8 cellular contexts compared by ENCODE assay signal in the genomic region with DNA sequence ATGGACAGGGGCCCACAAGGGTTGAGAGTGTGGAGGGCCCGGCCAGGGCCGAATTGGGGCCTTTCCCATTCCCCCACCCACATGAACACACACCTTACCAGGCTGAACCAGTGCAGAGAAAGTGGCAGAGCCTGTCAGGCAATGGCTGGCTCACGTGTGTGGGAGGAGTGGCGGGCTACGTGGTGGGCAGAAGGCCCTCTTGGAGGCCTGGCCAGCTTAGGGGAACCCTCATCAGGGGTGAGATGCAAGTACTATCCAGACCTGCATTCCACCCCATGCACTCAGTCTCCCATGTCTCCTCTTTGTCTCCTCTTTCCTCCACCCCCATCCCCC. TPM values are rescaled to one million over a fixed set of nuclear protein-coding genes. Genes with fewer than 3 reads are reported as not detected.
A peak's percentile ranks its signal among the peaks of the same experiment; 100 is the strongest.
DNase-seq lines count a peak whose midpoint lies in the region; ATAC-seq and TF ChIP-seq lines count a peak whose summit lies in the region.

No MANE protein-coding gene starts in this region.

- peak overlapping the region; percentile 74 for H3K4me3 Mint-ChIP-seq in activated CD8-positive, alpha-beta memory T cell treated with anti-CD3 and anti-CD28 coated beads, Interleukin-2, amount 10 ng/mL, durations not matched to agents 7 days and 5 days
- H3K4me3 Mint-ChIP-seq in nephron = peak overlapping the region; percentile 95 to 99 (median 96)

- H3K36me3 ChIP-seq in SK-N-MC (ENCODE audit: insufficient read depth, low read length) = no peaks in the 10 kb centered on the region
- H3K36me3 ChIP-seq in esophagus (ENCODE audit: control insufficient read depth in 2 of 2, insufficient read depth in 2 of 2, low read length in 1 of 2) = no peaks in the 10 kb centered on the region

- no peaks in the 10 kb centered on the region for H3K9me3 Mint-ChIP-seq in activated CD8-positive, alpha-beta memory T cell treated with anti-CD3 and anti-CD28 coated beads, Interleukin-2, amount 10 ng/mL, durations not matched to agents 7 days and 5 days (ENCODE audit: low read depth)
- peaks cover 10% of the 10 kb centered on the region for H3K9me3 Mint-ChIP-seq in nephron

- WGBS in esophagus, 2 donors = 7 to 28% methylated on average over 5 of the region's 5 CpGs

- DNase-seq in activated CD8-positive, alpha-beta memory T cell treated with anti-CD3 and anti-CD28 coated beads, Interleukin-2, amount 10 ng/mL, durations not matched to agents 7 days and 5 days = no peak
- no peak for DNase-seq in activated CD8-positive, alpha-beta memory T cell treated with anti-CD3 and anti-CD28 coated beads, Interleukin-2, amount 50 U/mL, for 48 hours
- no peak for DNase-seq in SK-N-MC (ENCODE audit: low read depth, low spot score)
- DNase-seq in NCI-H2196 (lab: John Stamatoyannopoulos, UW; ENCODE audit: unreplicated experiment) = no peak

- no peak overlapping the region for H3K9ac ChIP-seq in SK-N-MC (ENCODE audit: insufficient read length)

- CTCF ChIA-PET in activated CD8-positive, alpha-beta memory T cell treated with anti-CD3 and anti-CD28 coated beads, Interleukin-2, amount 10 ng/mL, durations not matched to agents 7 days and 5 days (lab: Charles Lee) = no interaction called here

- H3K4me1 Mint-ChIP-seq in activated CD8-positive, alpha-beta memory T cell treated with anti-CD3 and anti-CD28 coated beads, Interleukin-2, amount 10 ng/mL, durations not matched to agents 7 days and 5 days = peaks cover 6% of the 10 kb centered on the region
- peaks cover 7% of the 10 kb centered on the region for H3K4me1 Mint-ChIP-seq in nephron

- H3K27me3 Mint-ChIP-seq in activated CD8-positive, alpha-beta memory T cell treated with anti-CD3 and anti-CD28 coated beads, Interleukin-2, amount 10 ng/mL, durations not matched to agents 7 days and 5 days = peaks cover 12% of the 10 kb centered on the region
- H3K27me3 Mint-ChIP-seq in nephron (ENCODE audit: low read depth) = no peaks in the 10 kb centered on the region

- no peak overlapping the region for H3K27ac Mint-ChIP-seq in activated CD8-positive, alpha-beta memory T cell treated with anti-CD3 and anti-CD28 coated beads, Interleukin-2, amount 10 ng/mL, durations not matched to agents 7 days and 5 days
- H3K27ac Mint-ChIP-seq in nephron = peak overlapping the region; percentile 95 to 97 (median 97)

- no peaks in the 10 kb centered on the region for H3K36me3 Mint-ChIP-seq in activated CD8-positive, alpha-beta memory T cell treated with anti-CD3 and anti-CD28 coated beads, Interleukin-2, amount 10 ng/mL, durations not matched to agents 7 days and 5 days
- peaks cover 12% of the 10 kb centered on the region for H3K36me3 Mint-ChIP-seq in nephron (ENCODE audit: low read depth)

- H3K27me3 ChIP-seq in esophagus (ENCODE audit: control insufficient read depth in 1 of 2, insufficient read depth in 2 of 2, low read length in 2 of 2) = no peaks in the 10 kb centered on the region

- no peak for ATAC-seq in activated CD8-positive, alpha-beta memory T cell treated with anti-CD3 and anti-CD28 coated beads, Interleukin-2, amount 10 ng/mL, durations not matched to agents 7 days and 5 days
- ATAC-seq in GM21390 (IDR thresholded peaks at IDR 0.05; ENCODE audit: unreplicated experiment) = no peak
- no peak for ATAC-seq in GM19328 (IDR thresholded peaks at IDR 0.05; ENCODE audit: unreplicated experiment)

- H3K4me3 ChIP-seq in SK-N-MC = peak overlapping the region; percentile 80
- H3K4me3 ChIP-seq in esophagus (ENCODE audit: low read depth in 1 of 2, low read length in 2 of 2) = peak overlapping the region; percentile 69 to 89

- TF ChIP-seq CTCF in nephron (IDR thresholded peaks at IDR 0.05; ENCODE audit: unreplicated experiment in 3 of 3) = no peak

- H3K9me3 ChIP-seq in SK-N-MC (ENCODE audit: low read depth, low read length) (no peaks in the 10 kb centered on the region), esophagus (ENCODE audit: control insufficient read depth in 2 of 2, insufficient read depth in 1 of 2, low read depth in 1 of 2, low read length in 1 of 2) (no peaks in the 10 kb centered on the region)

- H3K4me1 ChIP-seq in esophagus (ENCODE audit: control insufficient read depth in 2 of 2, insufficient read depth in 2 of 2, low read length in 1 of 2) = no peaks in the 10 kb centered on the region

- H3K27ac ChIP-seq in SK-N-MC (no peak overlapping the region), esophagus (ENCODE audit: low read depth in 2 of 2, low read length in 1 of 2) (peak overlapping the region; percentile 83 to 84)

RNA-seq across cellular contexts. Expression of a gene that starts 1.0 kb away (rescaled TPM):
- 1 to 10 TPM; 3.5 to 5.0 TPM for total RNA-seq in activated CD8-positive, alpha-beta memory T cell treated with anti-CD3 and anti-CD28 coated beads, Interleukin-2, amount 10 ng/mL, durations not matched to agents 7 days and 5 days
- 100 to 1,000 TPM in 1 of 2 donors, 10 to 100 TPM in 1; 94.8 to 124 TPM for polyA plus RNA-seq in esophagus

RNA-seq across cellular contexts. Expression of a gene that starts 21.5 kb away (rescaled TPM):
- total RNA-seq in activated CD8-positive, alpha-beta memory T cell treated with anti-CD3 and anti-CD28 coated beads, Interleukin-2, amount 10 ng/mL, durations not matched to agents 7 days and 5 days = 1 to 10 TPM; 1.3 to 3.1 TPM
- 10 to 100 TPM in 1 of 2 donors, 1 to 10 TPM in 1; 9.5 to 19.7 TPM for polyA plus RNA-seq in esophagus

RNA-seq across cellular contexts. Expression of a gene that starts 42.5 kb away (rescaled TPM):
- 10 to 100 TPM in 1 of 2 experiments, 1 to 10 TPM in 1; 6.7 to 10.3 TPM for total RNA-seq in activated CD8-positive, alpha-beta memory T cell treated with anti-CD3 and anti-CD28 coated beads, Interleukin-2, amount 10 ng/mL, durations not matched to agents 7 days and 5 days
- 10 to 100 TPM; 13.3 to 25.9 TPM for polyA plus RNA-seq in esophagus
